23 cellular contexts compared by ENCODE assay signal in the genomic region with DNA sequence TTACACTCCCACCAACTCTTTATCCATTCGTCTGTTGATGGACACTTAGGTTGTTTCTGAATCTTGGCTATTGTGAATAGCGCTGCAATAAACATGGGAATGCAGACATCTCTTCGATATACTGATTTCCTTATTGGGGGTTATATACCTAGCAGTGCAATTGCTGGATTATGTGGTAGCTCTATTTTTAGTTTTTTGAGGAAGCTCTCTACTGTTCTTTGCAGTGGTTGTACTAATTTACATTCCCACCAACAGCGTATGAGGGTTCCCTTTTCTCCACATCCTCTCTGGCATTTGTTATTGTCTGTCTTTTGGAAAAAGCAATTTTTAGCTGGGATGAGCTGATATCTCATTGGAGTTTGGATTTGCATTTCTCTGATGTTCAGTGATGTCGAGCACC. TPM values are rescaled to one million over a fixed set of nuclear protein-coding genes. Genes with fewer than 3 reads are reported as not detected.
"Had no signal": no experiment of that assay in that cellular context is flagged by ENCODE, and none has a peak within 500 bp of the region (broad histone marks: within the 10 kb centered on the region; RNA-seq: fewer than 3 reads in every experiment).

No MANE protein-coding gene starts in this region.

- H3K27me3 ChIP-seq: adrenal gland had no signal

- DNase-seq: activated CD4-positive, alpha-beta T cell treated with anti-CD3 and anti-CD28 coated beads for 48 hours; activated CD4-positive, alpha-beta T cell treated with anti-CD3 and anti-CD28 coated beads, Interleukin-2, amount 50 U/mL, for 4 hours; activated CD4-positive, CD25-positive, alpha-beta regulatory T cell treated with anti-CD3 and anti-CD28 coated beads, Interleukin-2, amount 50 U/mL, for 72 hours; activated CD8-positive, alpha-beta memory T cell treated with anti-CD3 and anti-CD28 coated beads, Interleukin-2, amount 50 U/mL, for 48 hours; activated CD8-positive, alpha-beta T cell treated with anti-CD3 and anti-CD28 coated beads, Interleukin-2, amount 10 ng/mL, durations not matched to agents 7 days and 5 days; activated naive CD4-positive, alpha-beta T cell treated with anti-CD3 and anti-CD28 coated beads, Interleukin-2, amount 50 U/mL, for 16 hours; activated naive CD8-positive, alpha-beta T cell treated with anti-CD3 and anti-CD28 coated beads, Interleukin-2, amount 10 ng/mL, durations not matched to agents 7 days and 5 days; activated T-cell treated with anti-CD3 and anti-CD28 coated beads, Interleukin-2, amount 50 U/mL, for 1 hour; adrenal gland; anterior cingulate cortex; cerebellar nuclear complex; NCI-H1105; NCI-H1436; NCI-H1694 treated with DMSO at 0.1 percent for 48 hours; NCI-H2029 treated with DMSO at 0.1 percent for 48 hours; NCI-H510A treated with DMSO at 0.1 percent for 48 hours; NCI-H69; NK-92 treated with Interleukin-12 subunit alpha and Interleukin-12 subunit beta, amount 100 ng/mL, for 24 hours; SIG-M5 had no signal

- ATAC-seq: activated CD8-positive, alpha-beta T cell treated with anti-CD3 and anti-CD28 coated beads, Interleukin-2, amount 10 ng/mL, durations not matched to agents 7 days and 5 days; WTC11 had no signal

- H3K4me3 ChIP-seq: adrenal gland, SK-N-MC had no signal

- H3K4me1 ChIP-seq: adrenal gland had no signal

- H3K9me3 ChIP-seq: adrenal gland had no signal

- H3K36me3 ChIP-seq: adrenal gland had no signal

- H3K27ac ChIP-seq: adrenal gland, SK-N-MC had no signal

RNA-seq across cellular contexts. Expression of a gene that starts 29.5 kb away (rescaled TPM):
- total RNA-seq: activated CD8-positive, alpha-beta T cell treated with anti-CD3 and anti-CD28 coated beads, Interleukin-2, amount 10 ng/mL, durations not matched to agents 7 days and 5 days; adrenal gland; cardiac septum; OCI-LY7; WTC11 had no signal
